ENCODE assay signal across 23 cellular contexts in genomic region chr3:13208706-13209295, GRCh38.
"Had no signal": no experiment of that assay in that cellular context is flagged by ENCODE, and none has a peak within 500 bp of the region (broad histone marks: within the 10 kb centered on the region; RNA-seq: fewer than 3 reads in every experiment).

No MANE protein-coding gene starts in this region.

- DNase-seq: cerebellar nuclear complex; effector CD4-positive, alpha-beta T cell; hypothalamus; mammary epithelial cell; natural killer cell; sigmoid colon; stimulated activated CD4-positive, alpha-beta T cell treated with anti-CD3 and anti-CD28 coated beads, Interleukin-15, amount 100 ng/mL, for 24 hours; stimulated activated CD4-positive, alpha-beta T cell treated with anti-CD3 and anti-CD28 coated beads, Interleukin-2, amount 100 ng/mL, for 48 hours; stimulated activated naive B cell treated with anti-CD40 and anti-IgM and Interleukin-4, amounts not matched to agents 10 μg/mL and 1 μg/mL and 100 μg/mL, for 72 hours; upper lobe of left lung; uterus had no signal

- H3K9me3 ChIP-seq: neutrophil, prostate gland, right atrium auricular region, sigmoid colon, thoracic aorta, tibial nerve, upper lobe of left lung, uterus had no signal

- H3K36me3 ChIP-seq: neutrophil, prostate gland, right atrium auricular region, sigmoid colon, thoracic aorta, tibial nerve, upper lobe of left lung, uterus had no signal

- H3K27ac ChIP-seq: dorsolateral prefrontal cortex, neutrophil, parathyroid adenoma, prostate gland, right atrium auricular region, sigmoid colon, skin epidermis, thoracic aorta, tibial nerve, upper lobe of left lung, uterus had no signal

- H3K27me3 ChIP-seq: right atrium auricular region had no signal

- H2AFZ ChIP-seq: parathyroid adenoma had no signal

- H3K79me2 ChIP-seq: parathyroid adenoma had no signal

- ATAC-seq: left lobe of liver; natural killer cell; stimulated activated naive B cell treated with anti-CD40 and anti-IgM and Interleukin-4, amounts not matched to agents 10 μg/mL and 1 μg/mL and 100 μg/mL, for 72 hours had no signal

- H3K4me1 ChIP-seq: parathyroid adenoma, prostate gland, sigmoid colon, uterus had no signal

- H3K4me3 ChIP-seq: dorsolateral prefrontal cortex, prostate gland, right atrium auricular region, sigmoid colon, skin epidermis, thoracic aorta, tibial nerve, upper lobe of left lung, uterus had no signal

- H3K9ac ChIP-seq: parathyroid adenoma had no signal

- FAIRE-seq: colon, frontal cortex, keratinocyte had no signal
